ENCODE assay signal across 1 cellular context in the genomic region with DNA sequence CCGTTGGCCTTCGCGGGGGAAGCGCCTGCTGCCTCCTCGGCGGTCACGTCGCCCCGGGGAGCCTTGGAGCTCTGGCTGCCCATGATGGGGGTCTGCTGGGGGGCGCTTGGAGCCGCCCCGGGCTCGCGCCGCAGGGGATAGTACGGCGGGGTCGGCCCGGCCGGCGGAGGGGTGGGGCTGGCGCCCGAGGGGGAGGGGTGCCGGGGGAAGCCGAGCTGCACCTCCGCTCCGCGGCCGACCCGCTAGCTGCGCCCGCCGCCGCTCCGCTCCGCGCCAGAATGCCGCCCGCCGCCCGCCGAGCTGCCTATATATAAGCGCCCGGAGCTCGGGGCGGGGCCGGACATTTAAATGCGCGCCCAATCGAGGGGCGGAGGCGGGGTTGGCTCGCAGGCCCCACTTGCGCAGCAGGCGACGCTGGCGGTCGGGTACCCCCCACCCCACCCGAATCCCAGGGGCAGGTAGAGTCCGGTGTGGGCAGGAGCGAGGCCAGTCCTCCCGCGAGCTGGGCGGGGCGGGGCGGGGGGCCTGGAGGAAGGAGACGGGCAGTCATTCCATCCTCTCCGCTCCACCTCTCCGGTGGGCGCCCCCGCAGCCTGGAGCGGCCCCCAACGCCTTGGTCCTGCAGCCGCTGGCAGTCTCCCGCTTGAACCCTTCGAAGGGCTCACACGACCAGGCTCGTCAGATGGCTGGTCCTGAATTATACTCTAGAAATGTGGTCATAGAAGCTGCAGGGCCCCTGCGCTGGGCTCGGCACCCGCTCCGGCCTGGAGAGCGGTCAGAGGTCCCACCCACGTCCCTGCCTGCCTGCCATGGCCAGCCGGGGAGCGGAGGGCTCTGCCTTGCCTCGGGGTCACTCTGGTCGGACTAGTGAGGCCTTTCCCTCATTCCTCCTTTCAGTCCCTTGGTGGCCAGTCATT.
TF ChIP-seq lines count a peak whose summit lies in the region.

A gene with protein sequence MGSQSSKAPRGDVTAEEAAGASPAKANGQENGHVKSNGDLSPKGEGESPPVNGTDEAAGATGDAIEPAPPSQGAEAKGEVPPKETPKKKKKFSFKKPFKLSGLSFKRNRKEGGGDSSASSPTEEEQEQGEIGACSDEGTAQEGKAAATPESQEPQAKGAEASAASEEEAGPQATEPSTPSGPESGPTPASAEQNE (minus strand): TSS at position 283 of the 917 bp plus-strand sequence. CDS start 200 bp downstream, at position 83.

TF ChIP-seq in HepG2, 621 proteins besides CTCF, POLR2A, EP300 and RAD21 (continued from another document and continues in another):
- TF ChIP-seq SOX13 (IDR thresholded peaks at IDR 0.05), result peak; percentile 44; the same call in 1 of the 2 replicates
- no peak for TF ChIP-seq SOX13 (CRISPR knock-in tag; conservative IDR thresholded peaks at IDR 0.05 in 1 of 2, IDR thresholded peaks at IDR 0.05 in 1 of 2)
- no peak for TF ChIP-seq ZFP41 (CRISPR knock-in tag; IDR thresholded peaks at IDR 0.05; ENCODE audit: borderline replicate concordance)
- TF ChIP-seq FIP1L1 (IDR thresholded peaks at IDR 0.05; ENCODE audit: borderline replicate concordance, insufficient read depth, low read depth, low read length), result no peak
- TF ChIP-seq, protein P1, sequence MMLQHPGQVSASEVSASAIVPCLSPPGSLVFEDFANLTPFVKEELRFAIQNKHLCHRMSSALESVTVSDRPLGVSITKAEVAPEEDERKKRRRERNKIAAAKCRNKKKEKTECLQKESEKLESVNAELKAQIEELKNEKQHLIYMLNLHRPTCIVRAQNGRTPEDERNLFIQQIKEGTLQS (CRISPR knock-in tag; IDR thresholded peaks at IDR 0.05), result no peak
- TF ChIP-seq, protein P2, sequence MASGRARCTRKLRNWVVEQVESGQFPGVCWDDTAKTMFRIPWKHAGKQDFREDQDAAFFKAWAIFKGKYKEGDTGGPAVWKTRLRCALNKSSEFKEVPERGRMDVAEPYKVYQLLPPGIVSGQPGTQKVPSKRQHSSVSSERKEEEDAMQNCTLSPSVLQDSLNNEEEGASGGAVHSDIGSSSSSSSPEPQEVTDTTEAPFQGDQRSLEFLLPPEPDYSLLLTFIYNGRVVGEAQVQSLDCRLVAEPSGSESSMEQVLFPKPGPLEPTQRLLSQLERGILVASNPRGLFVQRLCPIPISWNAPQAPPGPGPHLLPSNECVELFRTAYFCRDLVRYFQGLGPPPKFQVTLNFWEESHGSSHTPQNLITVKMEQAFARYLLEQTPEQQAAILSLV (CRISPR knock-in tag; IDR thresholded peaks at IDR 0.05; ENCODE audit: borderline replicate concordance), result no peak; the same call in 1 of the 2 replicates
- peak; percentile 89; the same call in 1 of the 2 replicates for TF ChIP-seq NFKB2 (CRISPR knock-in tag; IDR thresholded peaks at IDR 0.05; ENCODE audit: borderline replicate concordance)
- no peak for TF ChIP-seq ZNF605 (CRISPR knock-in tag; IDR thresholded peaks at IDR 0.05)
- no peak for TF ChIP-seq ZNF775 (CRISPR knock-in tag; IDR thresholded peaks at IDR 0.05; ENCODE audit: borderline replicate concordance)
- TF ChIP-seq ELF1 (CRISPR knock-in tag; IDR thresholded peaks at IDR 0.05), result no peak
- no peak; the same call in 1 of the 2 replicates for TF ChIP-seq ZNF205 (CRISPR knock-in tag; IDR thresholded peaks at IDR 0.05)
- TF ChIP-seq SRSF1 (optimal IDR thresholded peaks at IDR 0.05; ENCODE audit: low read depth, low read length), result peak; percentile 75
- TF ChIP-seq, protein P3, sequence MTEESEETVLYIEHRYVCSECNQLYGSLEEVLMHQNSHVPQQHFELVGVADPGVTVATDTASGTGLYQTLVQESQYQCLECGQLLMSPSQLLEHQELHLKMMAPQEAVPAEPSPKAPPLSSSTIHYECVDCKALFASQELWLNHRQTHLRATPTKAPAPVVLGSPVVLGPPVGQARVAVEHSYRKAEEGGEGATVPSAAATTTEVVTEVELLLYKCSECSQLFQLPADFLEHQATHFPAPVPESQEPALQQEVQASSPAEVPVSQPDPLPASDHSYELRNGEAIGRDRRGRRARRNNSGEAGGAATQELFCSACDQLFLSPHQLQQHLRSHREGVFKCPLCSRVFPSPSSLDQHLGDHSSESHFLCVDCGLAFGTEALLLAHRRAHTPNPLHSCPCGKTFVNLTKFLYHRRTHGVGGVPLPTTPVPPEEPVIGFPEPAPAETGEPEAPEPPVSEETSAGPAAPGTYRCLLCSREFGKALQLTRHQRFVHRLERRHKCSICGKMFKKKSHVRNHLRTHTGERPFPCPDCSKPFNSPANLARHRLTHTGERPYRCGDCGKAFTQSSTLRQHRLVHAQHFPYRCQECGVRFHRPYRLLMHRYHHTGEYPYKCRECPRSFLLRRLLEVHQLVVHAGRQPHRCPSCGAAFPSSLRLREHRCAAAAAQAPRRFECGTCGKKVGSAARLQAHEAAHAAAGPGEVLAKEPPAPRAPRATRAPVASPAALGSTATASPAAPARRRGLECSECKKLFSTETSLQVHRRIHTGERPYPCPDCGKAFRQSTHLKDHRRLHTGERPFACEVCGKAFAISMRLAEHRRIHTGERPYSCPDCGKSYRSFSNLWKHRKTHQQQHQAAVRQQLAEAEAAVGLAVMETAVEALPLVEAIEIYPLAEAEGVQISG (CRISPR knock-in tag; IDR thresholded peaks at IDR 0.05), result no peak
- no peak; the same call in 1 of the 2 replicates for TF ChIP-seq SNAPC2 (CRISPR knock-in tag; IDR thresholded peaks at IDR 0.05)
- no peak for TF ChIP-seq TBL1XR1 (IDR thresholded peaks at IDR 0.05; ENCODE audit: borderline replicate concordance, low read length, partially characterized antibody)
- TF ChIP-seq NR2F6 (IDR thresholded peaks at IDR 0.05), result no peak
- no peak for TF ChIP-seq NR2F6 (CRISPR knock-in tag; IDR thresholded peaks at IDR 0.05)
- peak; percentile 33; the same call in 1 of the 2 replicates for TF ChIP-seq THAP11 (CRISPR knock-in tag; IDR thresholded peaks at IDR 0.05)
- TF ChIP-seq, protein P4, sequence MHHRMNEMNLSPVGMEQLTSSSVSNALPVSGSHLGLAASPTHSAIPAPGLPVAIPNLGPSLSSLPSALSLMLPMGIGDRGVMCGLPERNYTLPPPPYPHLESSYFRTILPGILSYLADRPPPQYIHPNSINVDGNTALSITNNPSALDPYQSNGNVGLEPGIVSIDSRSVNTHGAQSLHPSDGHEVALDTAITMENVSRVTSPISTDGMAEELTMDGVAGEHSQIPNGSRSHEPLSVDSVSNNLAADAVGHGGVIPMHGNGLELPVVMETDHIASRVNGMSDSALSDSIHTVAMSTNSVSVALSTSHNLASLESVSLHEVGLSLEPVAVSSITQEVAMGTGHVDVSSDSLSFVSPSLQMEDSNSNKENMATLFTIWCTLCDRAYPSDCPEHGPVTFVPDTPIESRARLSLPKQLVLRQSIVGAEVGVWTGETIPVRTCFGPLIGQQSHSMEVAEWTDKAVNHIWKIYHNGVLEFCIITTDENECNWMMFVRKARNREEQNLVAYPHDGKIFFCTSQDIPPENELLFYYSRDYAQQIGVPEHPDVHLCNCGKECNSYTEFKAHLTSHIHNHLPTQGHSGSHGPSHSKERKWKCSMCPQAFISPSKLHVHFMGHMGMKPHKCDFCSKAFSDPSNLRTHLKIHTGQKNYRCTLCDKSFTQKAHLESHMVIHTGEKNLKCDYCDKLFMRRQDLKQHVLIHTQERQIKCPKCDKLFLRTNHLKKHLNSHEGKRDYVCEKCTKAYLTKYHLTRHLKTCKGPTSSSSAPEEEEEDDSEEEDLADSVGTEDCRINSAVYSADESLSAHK (CRISPR knock-in tag; IDR thresholded peaks at IDR 0.05; ENCODE audit: borderline replicate concordance), result no peak
- no peak for TF ChIP-seq ZNF891 (CRISPR knock-in tag; IDR thresholded peaks at IDR 0.05)
- TF ChIP-seq NFRKB (IDR thresholded peaks at IDR 0.05), result no peak
- peak; percentile 74; the same call in 1 of the 2 replicates for TF ChIP-seq ZBTB7B (CRISPR knock-in tag; IDR thresholded peaks at IDR 0.05)
- no peak for TF ChIP-seq ZKSCAN5 (CRISPR knock-in tag; IDR thresholded peaks at IDR 0.05)
- TF ChIP-seq, protein P5, sequence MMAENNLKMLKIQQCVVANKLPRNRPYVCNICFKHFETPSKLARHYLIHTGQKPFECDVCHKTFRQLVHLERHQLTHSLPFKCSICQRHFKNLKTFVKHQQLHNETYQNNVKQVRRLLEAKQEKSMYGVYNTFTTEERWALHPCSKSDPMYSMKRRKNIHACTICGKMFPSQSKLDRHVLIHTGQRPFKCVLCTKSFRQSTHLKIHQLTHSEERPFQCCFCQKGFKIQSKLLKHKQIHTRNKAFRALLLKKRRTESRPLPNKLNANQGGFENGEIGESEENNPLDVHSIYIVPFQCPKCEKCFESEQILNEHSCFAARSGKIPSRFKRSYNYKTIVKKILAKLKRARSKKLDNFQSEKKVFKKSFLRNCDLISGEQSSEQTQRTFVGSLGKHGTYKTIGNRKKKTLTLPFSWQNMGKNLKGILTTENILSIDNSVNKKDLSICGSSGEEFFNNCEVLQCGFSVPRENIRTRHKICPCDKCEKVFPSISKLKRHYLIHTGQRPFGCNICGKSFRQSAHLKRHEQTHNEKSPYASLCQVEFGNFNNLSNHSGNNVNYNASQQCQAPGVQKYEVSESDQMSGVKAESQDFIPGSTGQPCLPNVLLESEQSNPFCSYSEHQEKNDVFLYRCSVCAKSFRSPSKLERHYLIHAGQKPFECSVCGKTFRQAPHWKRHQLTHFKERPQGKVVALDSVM (CRISPR knock-in tag; IDR thresholded peaks at IDR 0.05), result 0 out of 2 replicates have a peak, but pooled peaks have one; percentile 23
- TF ChIP-seq, protein P6, sequence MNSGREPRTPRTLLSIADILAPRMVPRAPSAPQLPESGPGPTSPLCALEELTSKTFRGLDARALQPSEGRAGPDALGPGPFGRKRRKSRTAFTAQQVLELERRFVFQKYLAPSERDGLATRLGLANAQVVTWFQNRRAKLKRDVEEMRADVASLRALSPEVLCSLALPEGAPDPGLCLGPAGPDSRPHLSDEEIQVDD (CRISPR knock-in tag; IDR thresholded peaks at IDR 0.05; ENCODE audit: borderline replicate concordance), result no peak
- TF ChIP-seq FOXA1 (IDR thresholded peaks at IDR 0.05), result no peak
- no peak for TF ChIP-seq FOXA1 (CRISPR knock-in tag; IDR thresholded peaks at IDR 0.05)
- TF ChIP-seq, protein P7, sequence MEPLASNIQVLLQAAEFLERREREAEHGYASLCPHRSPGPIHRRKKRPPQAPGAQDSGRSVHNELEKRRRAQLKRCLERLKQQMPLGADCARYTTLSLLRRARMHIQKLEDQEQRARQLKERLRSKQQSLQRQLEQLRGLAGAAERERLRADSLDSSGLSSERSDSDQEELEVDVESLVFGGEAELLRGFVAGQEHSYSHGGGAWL (CRISPR knock-in tag; IDR thresholded peaks at IDR 0.05), result 0 out of 2 replicates have a peak, but pooled peaks have one; percentile 44
- TF ChIP-seq CBX2 (IDR thresholded peaks at IDR 0.05; ENCODE audit: low read depth, low read length), result no peak
- no peak for TF ChIP-seq CBX2 (CRISPR knock-in tag; IDR thresholded peaks at IDR 0.05; ENCODE audit: low read depth)
- TF ChIP-seq, protein P8, sequence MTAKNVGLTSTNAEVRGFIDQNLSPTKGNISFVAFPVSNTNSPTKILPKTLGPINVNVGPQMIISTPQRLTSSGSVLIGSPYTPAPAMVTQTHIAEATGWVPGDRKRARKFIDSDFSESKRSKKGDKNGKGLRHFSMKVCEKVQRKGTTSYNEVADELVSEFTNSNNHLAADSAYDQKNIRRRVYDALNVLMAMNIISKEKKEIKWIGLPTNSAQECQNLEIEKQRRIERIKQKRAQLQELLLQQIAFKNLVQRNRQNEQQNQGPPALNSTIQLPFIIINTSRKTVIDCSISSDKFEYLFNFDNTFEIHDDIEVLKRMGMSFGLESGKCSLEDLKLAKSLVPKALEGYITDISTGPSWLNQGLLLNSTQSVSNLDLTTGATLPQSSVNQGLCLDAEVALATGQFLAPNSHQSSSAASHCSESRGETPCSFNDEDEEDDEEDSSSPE (CRISPR knock-in tag; IDR thresholded peaks at IDR 0.05), result peak; percentile 70; the same call in 1 of the 2 replicates
- TF ChIP-seq NFIB (CRISPR knock-in tag; IDR thresholded peaks at IDR 0.05; ENCODE audit: borderline replicate concordance), result no peak
- TF ChIP-seq ZNF543 (CRISPR knock-in tag; IDR thresholded peaks at IDR 0.05), result 0 out of 2 replicates have a peak, but pooled peaks have one; percentile 60
- TF ChIP-seq TMF1 (CRISPR knock-in tag; IDR thresholded peaks at IDR 0.05; ENCODE audit: low read depth), result no peak
- TF ChIP-seq, protein P9, sequence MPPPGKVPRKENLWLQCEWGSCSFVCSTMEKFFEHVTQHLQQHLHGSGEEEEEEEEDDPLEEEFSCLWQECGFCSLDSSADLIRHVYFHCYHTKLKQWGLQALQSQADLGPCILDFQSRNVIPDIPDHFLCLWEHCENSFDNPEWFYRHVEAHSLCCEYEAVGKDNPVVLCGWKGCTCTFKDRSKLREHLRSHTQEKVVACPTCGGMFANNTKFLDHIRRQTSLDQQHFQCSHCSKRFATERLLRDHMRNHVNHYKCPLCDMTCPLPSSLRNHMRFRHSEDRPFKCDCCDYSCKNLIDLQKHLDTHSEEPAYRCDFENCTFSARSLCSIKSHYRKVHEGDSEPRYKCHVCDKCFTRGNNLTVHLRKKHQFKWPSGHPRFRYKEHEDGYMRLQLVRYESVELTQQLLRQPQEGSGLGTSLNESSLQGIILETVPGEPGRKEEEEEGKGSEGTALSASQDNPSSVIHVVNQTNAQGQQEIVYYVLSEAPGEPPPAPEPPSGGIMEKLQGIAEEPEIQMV (CRISPR knock-in tag; IDR thresholded peaks at IDR 0.05; ENCODE audit: low read depth), result 0 out of 2 replicates have a peak, but pooled peaks have one; percentile 31
- TF ChIP-seq, protein P10, sequence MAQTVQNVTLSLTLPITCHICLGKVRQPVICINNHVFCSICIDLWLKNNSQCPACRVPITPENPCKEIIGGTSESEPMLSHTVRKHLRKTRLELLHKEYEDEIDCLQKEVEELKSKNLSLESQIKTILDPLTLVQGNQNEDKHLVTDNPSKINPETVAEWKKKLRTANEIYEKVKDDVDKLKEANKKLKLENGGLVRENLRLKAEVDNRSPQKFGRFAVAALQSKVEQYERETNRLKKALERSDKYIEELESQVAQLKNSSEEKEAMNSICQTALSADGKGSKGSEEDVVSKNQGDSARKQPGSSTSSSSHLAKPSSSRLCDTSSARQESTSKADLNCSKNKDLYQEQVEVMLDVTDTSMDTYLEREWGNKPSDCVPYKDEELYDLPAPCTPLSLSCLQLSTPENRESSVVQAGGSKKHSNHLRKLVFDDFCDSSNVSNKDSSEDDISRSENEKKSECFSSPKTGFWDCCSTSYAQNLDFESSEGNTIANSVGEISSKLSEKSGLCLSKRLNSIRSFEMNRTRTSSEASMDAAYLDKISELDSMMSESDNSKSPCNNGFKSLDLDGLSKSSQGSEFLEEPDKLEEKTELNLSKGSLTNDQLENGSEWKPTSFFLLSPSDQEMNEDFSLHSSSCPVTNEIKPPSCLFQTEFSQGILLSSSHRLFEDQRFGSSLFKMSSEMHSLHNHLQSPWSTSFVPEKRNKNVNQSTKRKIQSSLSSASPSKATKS (CRISPR knock-in tag; IDR thresholded peaks at IDR 0.05), result no peak
- no peak for TF ChIP-seq FOXM1 (CRISPR knock-in tag; IDR thresholded peaks at IDR 0.05)
- TF ChIP-seq ZBTB38 (CRISPR knock-in tag; IDR thresholded peaks at IDR 0.05), result peak; percentile 51; the same call in 1 of the 2 replicates
- TF ChIP-seq ZNF431 (CRISPR knock-in tag; IDR thresholded peaks at IDR 0.05; ENCODE audit: borderline replicate concordance, low read depth), result no peak
- TF ChIP-seq CBFB (CRISPR knock-in tag; IDR thresholded peaks at IDR 0.05), result 0 out of 2 replicates have a peak, but pooled peaks have one; percentile 55
- no peak for TF ChIP-seq KAT2B (IDR thresholded peaks at IDR 0.05; ENCODE audit: borderline replicate concordance, low read depth, low read length)
- TF ChIP-seq FOSL2 (CRISPR knock-in tag; IDR thresholded peaks at IDR 0.05), result no peak
- TF ChIP-seq, protein P11, sequence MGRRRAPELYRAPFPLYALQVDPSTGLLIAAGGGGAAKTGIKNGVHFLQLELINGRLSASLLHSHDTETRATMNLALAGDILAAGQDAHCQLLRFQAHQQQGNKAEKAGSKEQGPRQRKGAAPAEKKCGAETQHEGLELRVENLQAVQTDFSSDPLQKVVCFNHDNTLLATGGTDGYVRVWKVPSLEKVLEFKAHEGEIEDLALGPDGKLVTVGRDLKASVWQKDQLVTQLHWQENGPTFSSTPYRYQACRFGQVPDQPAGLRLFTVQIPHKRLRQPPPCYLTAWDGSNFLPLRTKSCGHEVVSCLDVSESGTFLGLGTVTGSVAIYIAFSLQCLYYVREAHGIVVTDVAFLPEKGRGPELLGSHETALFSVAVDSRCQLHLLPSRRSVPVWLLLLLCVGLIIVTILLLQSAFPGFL (CRISPR knock-in tag; IDR thresholded peaks at IDR 0.05), result no peak
